Comparison of ENCODE assay signal across 1 cellular context in genomic region chr5:82397741-82398320, GRCh38.
TF ChIP-seq lines count a peak whose summit lies in the region.

No MANE protein-coding gene starts in this region.

TF ChIP-seq in A549, 52 proteins besides CTCF, POLR2A, EP300 and RAD21 (continued from another document):
- TF ChIP-seq REST (IDR thresholded peaks at IDR 0.05) (no peak), E2F6 (IDR thresholded peaks at IDR 0.05; ENCODE audit: borderline replicate concordance, low read depth) (no peak), MYC (IDR thresholded peaks at IDR 0.05; ENCODE audit: borderline replicate concordance, low read length) (no peak), FOXS1 (CRISPR knock-in tag; IDR thresholded peaks at IDR 0.05) (no peak), TP53 (CRISPR knock-in tag; IDR thresholded peaks at IDR 0.05) (no peak)
